ENCODE assay signal across 1 cellular context in genomic region chr17:48442819-48443218, GRCh38.
TF ChIP-seq lines count a peak whose summit lies in the region.

No MANE protein-coding gene starts in this region.

TF ChIP-seq in K562, 482 proteins besides CTCF, POLR2A, EP300 and RAD21 (continued from another document and continues in another):
- TF ChIP-seq ZBTB49 (CRISPR knock-in tag; IDR thresholded peaks at IDR 0.05; ENCODE audit: borderline replicate concordance) = no peak
- TF ChIP-seq FUS (optimal IDR thresholded peaks at IDR 0.05; ENCODE audit: low read depth, low read length) = no peak
- no peak for TF ChIP-seq ZNF408 (CRISPR knock-in tag; IDR thresholded peaks at IDR 0.05; ENCODE audit: low read depth)
- no peak for TF ChIP-seq PURB (CRISPR knock-in tag; IDR thresholded peaks at IDR 0.05; ENCODE audit: low read depth)
- no peak for TF ChIP-seq RHOXF2B (CRISPR knock-in tag; conservative IDR thresholded peaks at IDR 0.05)
- TF ChIP-seq MAX (CRISPR knock-in tag; IDR thresholded peaks at IDR 0.05) = no peak
- peak; percentile 26 for TF ChIP-seq FOS (IDR thresholded peaks at IDR 0.05; ENCODE audit: extremely low read depth, insufficient read length)
- TF ChIP-seq, protein P1, sequence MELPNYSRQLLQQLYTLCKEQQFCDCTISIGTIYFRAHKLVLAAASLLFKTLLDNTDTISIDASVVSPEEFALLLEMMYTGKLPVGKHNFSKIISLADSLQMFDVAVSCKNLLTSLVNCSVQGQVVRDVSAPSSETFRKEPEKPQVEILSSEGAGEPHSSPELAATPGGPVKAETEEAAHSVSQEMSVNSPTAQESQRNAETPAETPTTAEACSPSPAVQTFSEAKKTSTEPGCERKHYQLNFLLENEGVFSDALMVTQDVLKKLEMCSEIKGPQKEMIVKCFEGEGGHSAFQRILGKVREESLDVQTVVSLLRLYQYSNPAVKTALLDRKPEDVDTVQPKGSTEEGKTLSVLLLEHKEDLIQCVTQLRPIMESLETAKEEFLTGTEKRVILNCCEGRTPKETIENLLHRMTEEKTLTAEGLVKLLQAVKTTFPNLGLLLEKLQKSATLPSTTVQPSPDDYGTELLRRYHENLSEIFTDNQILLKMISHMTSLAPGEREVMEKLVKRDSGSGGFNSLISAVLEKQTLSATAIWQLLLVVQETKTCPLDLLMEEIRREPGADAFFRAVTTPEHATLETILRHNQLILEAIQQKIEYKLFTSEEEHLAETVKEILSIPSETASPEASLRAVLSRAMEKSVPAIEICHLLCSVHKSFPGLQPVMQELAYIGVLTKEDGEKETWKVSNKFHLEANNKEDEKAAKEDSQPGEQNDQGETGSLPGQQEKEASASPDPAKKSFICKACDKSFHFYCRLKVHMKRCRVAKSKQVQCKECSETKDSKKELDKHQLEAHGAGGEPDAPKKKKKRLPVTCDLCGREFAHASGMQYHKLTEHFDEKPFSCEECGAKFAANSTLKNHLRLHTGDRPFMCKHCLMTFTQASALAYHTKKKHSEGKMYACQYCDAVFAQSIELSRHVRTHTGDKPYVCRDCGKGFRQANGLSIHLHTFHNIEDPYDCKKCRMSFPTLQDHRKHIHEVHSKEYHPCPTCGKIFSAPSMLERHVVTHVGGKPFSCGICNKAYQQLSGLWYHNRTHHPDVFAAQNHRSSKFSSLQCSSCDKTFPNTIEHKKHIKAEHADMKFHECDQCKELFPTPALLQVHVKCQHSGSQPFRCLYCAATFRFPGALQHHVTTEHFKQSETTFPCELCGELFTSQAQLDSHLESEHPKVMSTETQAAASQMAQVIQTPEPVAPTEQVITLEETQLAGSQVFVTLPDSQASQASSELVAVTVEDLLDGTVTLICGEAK (IDR thresholded peaks at IDR 0.05) = peak; percentile 83
- TF ChIP-seq, protein P1 (CRISPR knock-in tag; IDR thresholded peaks at IDR 0.05) = no peak
- no peak for TF ChIP-seq SLC30A9 (CRISPR knock-in tag; IDR thresholded peaks at IDR 0.05)
- TF ChIP-seq LARP7 (IDR thresholded peaks at IDR 0.05) = no peak
- TF ChIP-seq BRD9 (IDR thresholded peaks at IDR 0.05; ENCODE audit: low read depth, partially characterized antibody) = peak; percentile 67
- TF ChIP-seq ZNF75A (CRISPR knock-in tag; IDR thresholded peaks at IDR 0.05) = no peak
- TF ChIP-seq, protein P2, sequence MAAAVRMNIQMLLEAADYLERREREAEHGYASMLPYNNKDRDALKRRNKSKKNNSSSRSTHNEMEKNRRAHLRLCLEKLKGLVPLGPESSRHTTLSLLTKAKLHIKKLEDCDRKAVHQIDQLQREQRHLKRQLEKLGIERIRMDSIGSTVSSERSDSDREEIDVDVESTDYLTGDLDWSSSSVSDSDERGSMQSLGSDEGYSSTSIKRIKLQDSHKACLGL (CRISPR knock-in tag; IDR thresholded peaks at IDR 0.05; ENCODE audit: borderline replicate concordance, poor library complexity, severe bottlenecking) = no peak
- TF ChIP-seq SRSF3 (IDR thresholded peaks at IDR 0.05; ENCODE audit: insufficient read depth, low read length) = no peak
- no peak for TF ChIP-seq SIX5 (IDR thresholded peaks at IDR 0.05; ENCODE audit: borderline replicate concordance in 1 of 2, insufficient read depth in 1 of 2, low read depth in 1 of 2, low read length in 2 of 2)
- TF ChIP-seq NFRKB (IDR thresholded peaks at IDR 0.05; ENCODE audit: low read depth) = 0 out of 2 replicates have a peak, but pooled peaks have one; percentile 63
- no peak for TF ChIP-seq DEAF1 (CRISPR knock-in tag; IDR thresholded peaks at IDR 0.05)
- no peak for TF ChIP-seq MLX (CRISPR knock-in tag; conservative IDR thresholded peaks at IDR 0.05)
- TF ChIP-seq CUX1 (CRISPR knock-in tag; IDR thresholded peaks at IDR 0.05) = no peak
- TF ChIP-seq SPI1 (IDR thresholded peaks at IDR 0.05; ENCODE audit: borderline replicate concordance, low read depth, low read length) = peak; percentile 84; the same call in 1 of the 2 replicates
- peak; percentile 34; the same call in 1 of the 2 replicates for TF ChIP-seq CBX1 (IDR thresholded peaks at IDR 0.05; ENCODE audit: low read depth)
- peak; percentile 85 for TF ChIP-seq SMARCE1 (IDR thresholded peaks at IDR 0.05)
- TF ChIP-seq, protein P3, sequence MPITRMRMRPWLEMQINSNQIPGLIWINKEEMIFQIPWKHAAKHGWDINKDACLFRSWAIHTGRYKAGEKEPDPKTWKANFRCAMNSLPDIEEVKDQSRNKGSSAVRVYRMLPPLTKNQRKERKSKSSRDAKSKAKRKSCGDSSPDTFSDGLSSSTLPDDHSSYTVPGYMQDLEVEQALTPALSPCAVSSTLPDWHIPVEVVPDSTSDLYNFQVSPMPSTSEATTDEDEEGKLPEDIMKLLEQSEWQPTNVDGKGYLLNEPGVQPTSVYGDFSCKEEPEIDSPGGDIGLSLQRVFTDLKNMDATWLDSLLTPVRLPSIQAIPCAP (CRISPR knock-in tag; IDR thresholded peaks at IDR 0.05; ENCODE audit: borderline replicate concordance) = no peak
- no peak for TF ChIP-seq ZNF717 (CRISPR knock-in tag; IDR thresholded peaks at IDR 0.05)
- TF ChIP-seq FOXP1 (CRISPR knock-in tag; IDR thresholded peaks at IDR 0.05) = no peak
- no peak for TF ChIP-seq ZFP36 (IDR thresholded peaks at IDR 0.05; ENCODE audit: low read depth, low read length, partially characterized antibody)
- peak; percentile 60 for TF ChIP-seq RBM25 (IDR thresholded peaks at IDR 0.05; ENCODE audit: low read depth, low read length, severe bottlenecking)
- TF ChIP-seq, protein P4, sequence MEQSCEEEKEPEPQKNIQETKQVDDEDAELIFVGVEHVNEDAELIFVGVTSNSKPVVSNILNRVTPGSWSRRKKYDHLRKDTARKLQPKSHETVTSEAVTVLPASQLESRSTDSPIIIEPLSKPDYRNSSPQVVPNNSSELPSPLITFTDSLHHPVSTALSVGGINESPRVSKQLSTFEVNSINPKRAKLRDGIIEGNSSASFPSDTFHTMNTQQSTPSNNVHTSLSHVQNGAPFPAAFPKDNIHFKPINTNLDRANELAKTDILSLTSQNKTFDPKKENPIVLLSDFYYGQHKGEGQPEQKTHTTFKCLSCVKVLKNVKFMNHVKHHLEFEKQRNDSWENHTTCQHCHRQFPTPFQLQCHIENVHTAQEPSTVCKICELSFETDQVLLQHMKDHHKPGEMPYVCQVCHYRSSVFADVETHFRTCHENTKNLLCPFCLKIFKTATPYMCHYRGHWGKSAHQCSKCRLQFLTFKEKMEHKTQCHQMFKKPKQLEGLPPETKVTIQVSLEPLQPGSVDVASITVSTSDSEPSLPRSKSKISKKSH (CRISPR knock-in tag; IDR thresholded peaks at IDR 0.05) = no peak
- no peak for TF ChIP-seq SUPT5H (IDR thresholded peaks at IDR 0.05)
- TF ChIP-seq MYBL2 (IDR thresholded peaks at IDR 0.05; ENCODE audit: low read depth) = peak; percentile 56; the same call in 1 of the 2 replicates
- no peak for TF ChIP-seq MYBL2 (CRISPR knock-in tag; IDR thresholded peaks at IDR 0.05; ENCODE audit: borderline replicate concordance)
- TF ChIP-seq NCOR1 (IDR thresholded peaks at IDR 0.05) = peak; percentile 80
- no peak for TF ChIP-seq ELF2 (CRISPR knock-in tag; IDR thresholded peaks at IDR 0.05)
- no peak for TF ChIP-seq ZC3H4 (CRISPR knock-in tag; IDR thresholded peaks at IDR 0.05; ENCODE audit: borderline replicate concordance)
- no peak for TF ChIP-seq MCM7 (IDR thresholded peaks at IDR 0.05)
